13 cellular contexts compared by ENCODE assay signal in the genomic region with DNA sequence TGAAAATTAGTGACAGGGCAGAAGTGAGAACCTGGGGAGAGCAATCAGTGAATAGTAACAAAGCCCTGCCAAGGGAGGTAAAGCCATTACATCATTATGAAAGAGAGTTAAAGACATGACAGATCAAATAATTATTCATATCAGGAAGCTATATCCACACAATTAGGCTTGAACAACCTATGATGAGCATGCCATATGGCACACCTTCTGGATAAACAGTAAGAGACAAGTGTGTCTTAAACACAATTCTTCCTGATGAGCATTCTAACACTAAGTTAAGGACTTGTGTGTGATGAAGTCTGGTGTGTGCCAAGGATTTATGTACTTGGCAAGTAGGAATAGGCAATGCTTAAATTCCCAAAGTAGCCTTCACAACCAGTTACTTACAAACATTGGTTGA.
DNase-seq lines count a peak whose midpoint lies in the region; ATAC-seq and TF ChIP-seq lines count a peak whose summit lies in the region.
"Had no signal": no experiment of that assay in that cellular context is flagged by ENCODE, and none has a peak within 500 bp of the region (broad histone marks: within the 10 kb centered on the region; RNA-seq: fewer than 3 reads in every experiment).

No MANE protein-coding gene starts in this region.

- H3K9ac ChIP-seq in mesendoderm (ENCODE audit: low read length), result no peak overlapping the region
- H3K9ac ChIP-seq: BLaER1 treated with 17β-estradiol and CSF1 and Interleukin-3, amounts not matched to agents 10 nM and 100 nM had no signal

- H2AK5ac ChIP-seq in mesendoderm (ENCODE audit: low read length), result no peak overlapping the region

- no peaks in the 10 kb centered on the region for H3K79me1 ChIP-seq in mesendoderm (ENCODE audit: low read length)

- peaks cover 43% of the 10 kb centered on the region for H3K4me1 Mint-ChIP-seq in chondrocyte (ENCODE audit: low read depth)

- intact Hi-C loops in gastrocnemius medialis (cut with DNase I; ENCODE audit: low total_unique reads), result no loop called here

- in situ Hi-C loops in gastrocnemius medialis (cut with MboI; ENCODE audit: low sequenced_read_pairs in 4 of 4), result no loop called here

- H3K4me3 ChIP-seq in mesendoderm (ENCODE audit: low read length), result no peak overlapping the region
- H3K4me3 ChIP-seq in gastrocnemius medialis, result no peak overlapping the region
- H3K4me3 ChIP-seq: BLaER1 treated with 17β-estradiol and CSF1 and Interleukin-3, amounts not matched to agents 10 nM and 100 nM; SJCRH30 had no signal

- H3K36me3 ChIP-seq in mesendoderm (ENCODE audit: control insufficient read depth, insufficient read depth, low read length) (no peaks in the 10 kb centered on the region), gastrocnemius medialis (no peaks in the 10 kb centered on the region)
- H3K36me3 ChIP-seq: SJCRH30 had no signal

- no peak for TF ChIP-seq POLR2A in gastrocnemius medialis (IDR thresholded peaks at IDR 0.05)

- H2BK120ac ChIP-seq in mesendoderm (ENCODE audit: low read depth, low read length), result no peak overlapping the region

- H3K27ac ChIP-seq in mesendoderm (ENCODE audit: low read depth, low read length), result no peak overlapping the region
- H3K27ac ChIP-seq in gastrocnemius medialis, result no peak overlapping the region
- H3K27ac ChIP-seq: BLaER1 treated with 17β-estradiol and CSF1 and Interleukin-3, amounts not matched to agents 10 nM and 100 nM; RWPE1; SJCRH30 had no signal

- no peak overlapping the region for H4K8ac ChIP-seq in mesendoderm (ENCODE audit: low read depth, low read length)

- no peaks in the 10 kb centered on the region for H3K27me3 Mint-ChIP-seq in chondrocyte (ENCODE audit: low read depth)

- H3K9me3 ChIP-seq in gastrocnemius medialis, result no peaks in the 10 kb centered on the region
- H3K9me3 ChIP-seq: SJCRH30 had no signal

- no peak overlapping the region for H2BK5ac ChIP-seq in mesendoderm (ENCODE audit: low read length)

- peak overlapping the region; percentile 39 for H3K18ac ChIP-seq in mesendoderm (ENCODE audit: low read length)

- H3K4me3 Mint-ChIP-seq in chondrocyte (ENCODE audit: unreplicated experiment), result no peak overlapping the region

- H3K79me2 ChIP-seq in mesendoderm (ENCODE audit: control insufficient read depth, insufficient read depth, low read length), result no peaks in the 10 kb centered on the region

- H3K4ac ChIP-seq in mesendoderm (ENCODE audit: low read depth, low read length), result no peak overlapping the region

- H3K23ac ChIP-seq in mesendoderm (ENCODE audit: low read length), result no peak overlapping the region

- H4K5ac ChIP-seq in mesendoderm (ENCODE audit: low read length), result no peak overlapping the region

- DNase-seq in NCI-H146 (lab: John Stamatoyannopoulos, UW), result peak; percentile 6
- no peak for DNase-seq in NCI-H146 treated with DMSO at 0.1 percent for 48 hours (lab: John Stamatoyannopoulos, UW; ENCODE audit: unreplicated experiment)
- peak; percentile 64 for DNase-seq in NCI-H524 treated with DMSO at 0.1 percent for 48 hours (lab: John Stamatoyannopoulos, UW)
- no peak for DNase-seq in chondrocyte (ENCODE audit: low spot score)
- DNase-seq in mesendoderm, result no peak
- no peak for DNase-seq in gastrocnemius medialis
- no peak for DNase-seq in amniotic stem cell (lab: John Stamatoyannopoulos, UW)
- DNase-seq: 8988T, NCI-H2081 treated with DMSO at 0.1 percent for 48 hours, SJCRH30 had no signal

- H3K4me1 ChIP-seq in mesendoderm (ENCODE audit: control insufficient read depth, low read depth, low read length) (peaks cover 3% of the 10 kb centered on the region), gastrocnemius medialis (peaks cover 13 to 19% of the 10 kb centered on the region in 2 donors)

- peak overlapping the region; percentile 80 for H2BK15ac ChIP-seq in mesendoderm (replicated peaks; ENCODE audit: low read depth)

- peak overlapping the region; percentile 6 for H3K27ac Mint-ChIP-seq in chondrocyte (ENCODE audit: unreplicated experiment)

- no peaks in the 10 kb centered on the region for H3K36me3 Mint-ChIP-seq in chondrocyte (ENCODE audit: low read depth)

- no peak for ATAC-seq in gastrocnemius medialis
- no peak for ATAC-seq in HG03521 (IDR thresholded peaks at IDR 0.05; ENCODE audit: unreplicated experiment)

- TF ChIP-seq CTCF in chondrocyte (IDR thresholded peaks at IDR 0.05), result no peak
- TF ChIP-seq CTCF in gastrocnemius medialis (IDR thresholded peaks at IDR 0.05 in 4 of 5, conservative IDR thresholded peaks at IDR 0.05 in 1 of 5), result no peak

- H3K56ac ChIP-seq in mesendoderm (ENCODE audit: low read length), result peak overlapping the region; percentile 49

- H3K4me2 ChIP-seq in mesendoderm (ENCODE audit: low read length), result no peak overlapping the region
- H3K4me2 ChIP-seq: BLaER1 treated with 17β-estradiol and CSF1 and Interleukin-3, amounts not matched to agents 10 nM and 100 nM had no signal

- H3K27me3 ChIP-seq in mesendoderm (ENCODE audit: insufficient read depth, low read length, poor library complexity), result no peaks in the 10 kb centered on the region
- H3K27me3 ChIP-seq in gastrocnemius medialis, result no peaks in the 10 kb centered on the region
- H3K27me3 ChIP-seq: BLaER1 treated with 17β-estradiol and CSF1 and Interleukin-3, amounts not matched to agents 10 nM and 100 nM; SJCRH30 had no signal

- H3K9me3 Mint-ChIP-seq in chondrocyte (ENCODE audit: low read depth), result peaks cover 6% of the 10 kb centered on the region

Comparison
In these comparisons a context has a peak if more than half of its experiments do, and no peak if none do; other contexts are left out.
1. DNase-seq: peak in NCI-H146 (single experiment) and NCI-H524 treated with DMSO at 0.1 percent for 48 hours (single experiment); none in NCI-H146 treated with DMSO at 0.1 percent for 48 hours (single experiment), chondrocyte (single experiment), mesendoderm (single experiment), gastrocnemius medialis (0 of 2) and amniotic stem cell (single experiment).